15 cellular contexts compared by ENCODE assay signal in genomic region chr6:41471064-41471895, GRCh38.
A peak's percentile ranks its signal among the peaks of the same experiment; 100 is the strongest.
DNase-seq lines count a peak whose midpoint lies in the region; ATAC-seq, FAIRE-seq and TF ChIP-seq lines count a peak whose summit lies in the region.
"Had no signal": no experiment of that assay in that cellular context is flagged by ENCODE, and none has a peak within 500 bp of the region (broad histone marks: within the 10 kb centered on the region; RNA-seq: fewer than 3 reads in every experiment).

No MANE protein-coding gene starts in this region.

- H3K79me2 ChIP-seq in smooth muscle cell (ENCODE audit: low read depth) (no peaks in the 10 kb centered on the region), GM23248 (ENCODE audit: insufficient read depth) (no peaks in the 10 kb centered on the region)

- TF ChIP-seq POLR2A in NB4 (IDR thresholded peaks at IDR 0.05; ENCODE audit: extremely low read depth, insufficient read length) (no peak), vagina (IDR thresholded peaks at IDR 0.05) (no peak)

- H3K27ac ChIP-seq in iPS-18a (ENCODE audit: low read length) (no peak overlapping the region), smooth muscle cell (ENCODE audit: low read depth) (peak overlapping the region; percentile 68), vagina (no peak overlapping the region), GM23248 (no peak overlapping the region)
- H3K27ac ChIP-seq: SK-N-MC, transverse colon had no signal

- peak overlapping the region; percentile 74 for H3K4me2 ChIP-seq in smooth muscle cell
- H3K4me2 ChIP-seq in GM23248 (ENCODE audit: unreplicated experiment) = no peak overlapping the region

- H3K9me2 ChIP-seq in GM23248 (ENCODE audit: insufficient read depth) = no peaks in the 10 kb centered on the region

- H3K27me3 ChIP-seq in iPS-18a (ENCODE audit: control insufficient read depth, insufficient read depth, low read length) = peaks cover 87% of the 10 kb centered on the region
- H3K27me3 ChIP-seq in smooth muscle cell (ENCODE audit: low read depth) = no peaks in the 10 kb centered on the region
- H3K27me3 ChIP-seq in vagina = no peaks in the 10 kb centered on the region
- peaks cover 5% of the 10 kb centered on the region for H3K27me3 ChIP-seq in GM23248 (replicated peaks; ENCODE audit: insufficient read depth)

- in situ Hi-C loops in GM23248 (cut with MboI) = no loop called here

- no peak for ATAC-seq in HG02938 (IDR thresholded peaks at IDR 0.05; ENCODE audit: unreplicated experiment)

- H3K4me3 ChIP-seq in NB4 (ENCODE audit: low read depth, low read length) (peak overlapping the region; percentile 25), iPS-18a (ENCODE audit: low read length) (peak overlapping the region; percentile 57), smooth muscle cell (peak overlapping the region; percentile 37), vagina (peak overlapping the region in 1 of 2 donors; percentile 21), GM23248 (no peak overlapping the region)
- H3K4me3 ChIP-seq: SK-N-MC had no signal

- no peak for FAIRE-seq in frontal cortex (lab: Jason Lieb, UNC)
- FAIRE-seq: GM12892 had no signal

- H2AFZ ChIP-seq in smooth muscle cell (ENCODE audit: low read depth) (peak overlapping the region; percentile 13), GM23248 (no peak overlapping the region)

- H3K4me1 ChIP-seq in iPS-18a (ENCODE audit: control insufficient read depth, low read depth, low read length) (peaks cover 32% of the 10 kb centered on the region), smooth muscle cell (ENCODE audit: low read depth) (peaks cover 27% of the 10 kb centered on the region), vagina (peaks cover 18% of the 10 kb centered on the region), GM23248 (ENCODE audit: insufficient read depth) (no peaks in the 10 kb centered on the region)

- H3K9ac ChIP-seq in iPS-18a (ENCODE audit: low read length) (no peak overlapping the region), smooth muscle cell (ENCODE audit: low read depth) (peak overlapping the region; percentile 53), GM23248 (no peak overlapping the region)

- H3K9me3 ChIP-seq in iPS-18a (ENCODE audit: control insufficient read depth, low read depth, low read length) = no peaks in the 10 kb centered on the region
- H3K9me3 ChIP-seq in smooth muscle cell (replicated peaks; ENCODE audit: low read depth) = no peaks in the 10 kb centered on the region
- H3K9me3 ChIP-seq in vagina = no peaks in the 10 kb centered on the region
- H3K9me3 ChIP-seq in GM23248 (ENCODE audit: low read depth) = no peaks in the 10 kb centered on the region
- H3K9me3 ChIP-seq: transverse colon had no signal

- H3K36me3 ChIP-seq in iPS-18a (ENCODE audit: control insufficient read depth, low read depth, low read length) (no peaks in the 10 kb centered on the region), smooth muscle cell (ENCODE audit: low read depth) (no peaks in the 10 kb centered on the region), vagina (no peaks in the 10 kb centered on the region), GM23248 (ENCODE audit: low read depth) (no peaks in the 10 kb centered on the region)
- H3K36me3 ChIP-seq: transverse colon had no signal

- no peak for TF ChIP-seq CTCF in NB4 (IDR thresholded peaks at IDR 0.05; ENCODE audit: low read depth, low read length)
- TF ChIP-seq CTCF in smooth muscle cell (IDR thresholded peaks at IDR 0.05; ENCODE audit: borderline replicate concordance, insufficient read depth, poor library complexity, severe bottlenecking) = no peak
- no peak for TF ChIP-seq CTCF in vagina (IDR thresholded peaks at IDR 0.05)

- 57% methylated on average over 13 of the region's 13 CpGs for WGBS in smooth muscle cell (ENCODE audit: low lambda C conversion rate)
- whole genome bisulfite sequencing in GM23248 (ENCODE audit: low coverage in 1 of 2, low lambda C conversion rate in 2 of 2, missing lambda C conversion rate in 2 of 2), 2 experiments = 66 to 72% methylated on average over 12 to 13 of the region's 13 CpGs

- DNase-seq in ELF-1 (ENCODE audit: low read depth, low spot score) (peak; percentile 47), NB4 (ENCODE audit: low read depth) (no peak), smooth muscle cell (lab: John Stamatoyannopoulos, UW; ENCODE audit: unreplicated experiment) (no peak), vagina (ENCODE audit: extremely low spot score in 2 of 2) (no peak), GM23248 (no peak), frontal cortex (ENCODE audit: low spot score in 2 of 2) (no peak)
- DNase-seq: DMS 273 treated with DMSO at 0.1 percent for 48 hours; hypothalamus; midbrain; NK-92 treated with Interleukin-12 subunit alpha and Interleukin-12 subunit beta, amount 100 ng/mL, for 24 hours; transverse colon had no signal

- no peaks in the 10 kb centered on the region for H4K20me1 ChIP-seq in smooth muscle cell (ENCODE audit: low read depth)
- H4K20me1 ChIP-seq in GM23248 (ENCODE audit: insufficient read depth) = no peaks in the 10 kb centered on the region

- H3F3A ChIP-seq in smooth muscle cell (ENCODE audit: low read depth) = peaks cover 4% of the 10 kb centered on the region
- no peaks in the 10 kb centered on the region for H3F3A ChIP-seq in GM23248 (ENCODE audit: insufficient read depth)

- intact Hi-C loops in vagina (cut with DNase I) = no loop called here
